ENCODE assay signal across 1 cellular context in genomic region chr4:149553959-149554520, GRCh38.
TF ChIP-seq lines count a peak whose summit lies in the region.

No MANE protein-coding gene starts in this region.

TF ChIP-seq in A549, 52 proteins besides CTCF, POLR2A, EP300 and RAD21 (continued from another document):
- TF ChIP-seq REST (IDR thresholded peaks at IDR 0.05): no peak
